In the genomic region with DNA sequence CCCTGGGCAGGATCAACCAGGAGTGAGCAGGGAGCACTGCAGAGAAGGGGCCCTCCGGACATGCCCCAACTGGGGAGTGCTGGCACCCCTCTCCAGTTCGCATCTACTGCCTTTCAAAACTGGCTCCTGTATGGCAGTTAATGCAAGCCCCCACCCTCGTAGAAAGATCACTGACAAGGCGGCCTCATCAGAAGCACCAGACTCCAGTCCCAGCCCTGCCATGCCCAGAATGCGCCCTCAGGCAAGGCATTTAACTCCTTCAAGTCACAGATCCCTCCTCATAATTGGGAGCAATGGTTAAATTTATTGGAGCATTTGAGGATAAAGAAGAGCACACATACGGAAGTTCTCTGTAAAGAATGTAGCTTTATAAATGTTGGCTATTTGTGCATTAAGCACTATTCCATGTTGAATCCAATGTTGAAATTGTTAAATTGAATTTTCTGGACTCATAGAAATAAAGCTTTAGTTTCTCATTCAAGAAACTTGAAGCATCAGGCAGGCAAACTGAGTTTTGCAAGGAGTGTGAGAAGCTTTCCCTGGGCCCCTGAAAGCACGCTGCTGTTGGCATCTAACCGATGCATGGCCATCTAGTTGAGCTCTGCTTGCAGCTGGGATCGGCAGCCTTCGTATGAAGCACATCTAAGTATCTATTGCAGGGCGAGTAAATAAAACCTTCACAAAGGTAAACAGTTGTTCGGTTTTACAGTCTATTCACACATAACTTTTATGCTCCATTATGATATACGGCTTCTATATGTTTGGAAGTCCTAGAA, we compare ENCODE assay signal across 23 cellular contexts.
DNase-seq lines count a peak whose midpoint lies in the region; ATAC-seq and TF ChIP-seq lines count a peak whose summit lies in the region.
"Had no signal": no experiment of that assay in that cellular context is flagged by ENCODE, and none has a peak within 500 bp of the region (broad histone marks: within the 10 kb centered on the region; RNA-seq: fewer than 3 reads in every experiment).

No MANE protein-coding gene starts in this region.

- no peak overlapping the region for H3K4me3 ChIP-seq in LNCaP clone FGC (ENCODE audit: low read depth, low read length)
- H3K4me3 ChIP-seq: prostate gland, sigmoid colon, suprapubic skin had no signal

- no peaks in the 10 kb centered on the region for H3K27me3 Mint-ChIP-seq in neural crest cell (ENCODE audit: low read depth)
- H3K27me3 Mint-ChIP-seq in activated naive CD4-positive, alpha-beta T cell treated with anti-CD3 and anti-CD28 coated beads, Interleukin-2, amount 10 ng/mL, durations not matched to agents 7 days and 5 days: no peaks in the 10 kb centered on the region
- no peaks in the 10 kb centered on the region for H3K27me3 Mint-ChIP-seq in stimulated activated naive CD8-positive, alpha-beta T cell treated with anti-CD3 and anti-CD28 coated beads, Interleukin-15, amount 100 ng/mL, for 72 hours
- H3K27me3 Mint-ChIP-seq: central memory CD8-positive, alpha-beta T cell; IgD-negative memory B cell; memory B cell; stimulated activated memory B cell treated with anti-CD40 and anti-IgM and Interleukin-4, amounts not matched to agents 10 μg/mL and 1 μg/mL and 100 μg/mL, for 72 hours had no signal

- TF ChIP-seq CTCF in LNCaP clone FGC (IDR thresholded peaks at IDR 0.05; ENCODE audit: control insufficient read depth, extremely low read depth, insufficient read depth) (no peak), neural crest cell (conservative IDR thresholded peaks at IDR 0.05) (no peak)

- no peak for ATAC-seq in GM21619 (IDR thresholded peaks at IDR 0.05; ENCODE audit: unreplicated experiment)
- no peak for ATAC-seq in stimulated activated naive CD8-positive, alpha-beta T cell treated with anti-CD3 and anti-CD28 coated beads, Interleukin-15, amount 100 ng/mL, for 72 hours
- ATAC-seq: left cardiac atrium; stimulated activated memory B cell treated with anti-CD40 and anti-IgM and Interleukin-4, amounts not matched to agents 10 μg/mL and 1 μg/mL and 100 μg/mL, for 72 hours had no signal

- H3K36me3 Mint-ChIP-seq in neural crest cell (ENCODE audit: low read depth): no peaks in the 10 kb centered on the region
- no peaks in the 10 kb centered on the region for H3K36me3 Mint-ChIP-seq in activated naive CD4-positive, alpha-beta T cell treated with anti-CD3 and anti-CD28 coated beads, Interleukin-2, amount 10 ng/mL, durations not matched to agents 7 days and 5 days
- H3K36me3 Mint-ChIP-seq: IgD-negative memory B cell; memory B cell; stimulated activated memory B cell treated with anti-CD40 and anti-IgM and Interleukin-4, amounts not matched to agents 10 μg/mL and 1 μg/mL and 100 μg/mL, for 72 hours had no signal

- H3K9me3 Mint-ChIP-seq in neural crest cell: no peaks in the 10 kb centered on the region
- peaks cover 2% of the 10 kb centered on the region for H3K9me3 Mint-ChIP-seq in activated naive CD4-positive, alpha-beta T cell treated with anti-CD3 and anti-CD28 coated beads, Interleukin-2, amount 10 ng/mL, durations not matched to agents 7 days and 5 days
- H3K9me3 Mint-ChIP-seq in stimulated activated naive CD8-positive, alpha-beta T cell treated with anti-CD3 and anti-CD28 coated beads, Interleukin-15, amount 100 ng/mL, for 72 hours: peaks cover 0 to 8% of the 10 kb centered on the region in 2 donors
- H3K9me3 Mint-ChIP-seq: activated B cell treated with CpG ODN at 0.5 μM for 24 hours had no signal

- H3K4me1 Mint-ChIP-seq in neural crest cell: peaks cover 22% of the 10 kb centered on the region
- H3K4me1 Mint-ChIP-seq in activated naive CD4-positive, alpha-beta T cell treated with anti-CD3 and anti-CD28 coated beads, Interleukin-2, amount 10 ng/mL, durations not matched to agents 7 days and 5 days: no peaks in the 10 kb centered on the region
- no peaks in the 10 kb centered on the region for H3K4me1 Mint-ChIP-seq in stimulated activated naive CD8-positive, alpha-beta T cell treated with anti-CD3 and anti-CD28 coated beads, Interleukin-15, amount 100 ng/mL, for 72 hours
- H3K4me1 Mint-ChIP-seq: activated B cell treated with CpG ODN at 0.5 μM for 24 hours; central memory CD8-positive, alpha-beta T cell; IgD-negative memory B cell; memory B cell; stimulated activated memory B cell treated with anti-CD40 and anti-IgM and Interleukin-4, amounts not matched to agents 10 μg/mL and 1 μg/mL and 100 μg/mL, for 72 hours had no signal

- H3K27ac Mint-ChIP-seq in neural crest cell (ENCODE audit: unreplicated experiment): peak overlapping the region; percentile 64
- no peak overlapping the region for H3K27ac Mint-ChIP-seq in activated naive CD4-positive, alpha-beta T cell treated with anti-CD3 and anti-CD28 coated beads, Interleukin-2, amount 10 ng/mL, durations not matched to agents 7 days and 5 days
- no peak overlapping the region for H3K27ac Mint-ChIP-seq in stimulated activated naive CD8-positive, alpha-beta T cell treated with anti-CD3 and anti-CD28 coated beads, Interleukin-15, amount 100 ng/mL, for 72 hours
- H3K27ac Mint-ChIP-seq: activated B cell treated with CpG ODN at 0.5 μM for 24 hours; IgD-negative memory B cell; memory B cell; stimulated activated memory B cell treated with anti-CD40 and anti-IgM and Interleukin-4, amounts not matched to agents 10 μg/mL and 1 μg/mL and 100 μg/mL, for 72 hours had no signal

- DNase-seq in DMS153 treated with DMSO at 0.1 percent for 48 hours (lab: John Stamatoyannopoulos, UW; ENCODE audit: unreplicated experiment) (peak; percentile 97), DMS153 (lab: John Stamatoyannopoulos, UW) (no peak), LNCaP clone FGC (ENCODE audit: low read depth) (peak; percentile 71), NCI-H748 treated with DMSO at 0.1 percent for 48 hours (lab: John Stamatoyannopoulos, UW) (peak; percentile 52), neural crest cell (ENCODE audit: low read depth, low spot score) (no peak)
- no peak for DNase-seq in activated naive CD4-positive, alpha-beta T cell treated with anti-CD3 and anti-CD28 coated beads, Interleukin-2, amount 10 ng/mL, durations not matched to agents 7 days and 5 days
- DNase-seq in stimulated activated naive CD8-positive, alpha-beta T cell treated with anti-CD3 and anti-CD28 coated beads, Interleukin-15, amount 100 ng/mL, for 72 hours: no peak
- DNase-seq: activated B cell treated with CpG ODN at 0.5 μM for 24 hours; activated CD4-positive, alpha-beta T cell treated with anti-CD3 and anti-CD28 coated beads, Interleukin-2, amount 50 U/mL, for 1 hour; activated T-cell treated with anti-CD3 and anti-CD28 coated beads, Interleukin-2, amount 50 U/mL, for 48 hours; left cardiac atrium; NCI-H1105 treated with DMSO at 0.1 percent for 48 hours; NCI-H2171; sigmoid colon; stimulated activated CD4-positive, alpha-beta T cell treated with anti-CD3 and anti-CD28 coated beads, Interleukin-4, amount 100 ng/mL, for 4 hours; T-helper 9 cell had no signal

- CTCF ChIA-PET in activated naive CD4-positive, alpha-beta T cell treated with anti-CD3 and anti-CD28 coated beads, Interleukin-2, amount 10 ng/mL, durations not matched to agents 7 days and 5 days (lab: Charles Lee): no interaction called here

- no peak overlapping the region for H3K4me3 Mint-ChIP-seq in neural crest cell
- no peak overlapping the region for H3K4me3 Mint-ChIP-seq in activated naive CD4-positive, alpha-beta T cell treated with anti-CD3 and anti-CD28 coated beads, Interleukin-2, amount 10 ng/mL, durations not matched to agents 7 days and 5 days
- H3K4me3 Mint-ChIP-seq in stimulated activated naive CD8-positive, alpha-beta T cell treated with anti-CD3 and anti-CD28 coated beads, Interleukin-15, amount 100 ng/mL, for 72 hours: no peak overlapping the region
- H3K4me3 Mint-ChIP-seq: activated B cell treated with CpG ODN at 0.5 μM for 24 hours; central memory CD8-positive, alpha-beta T cell; IgD-negative memory B cell; memory B cell; stimulated activated memory B cell treated with anti-CD40 and anti-IgM and Interleukin-4, amounts not matched to agents 10 μg/mL and 1 μg/mL and 100 μg/mL, for 72 hours had no signal

Comparison
In these comparisons a context has a peak if more than half of its experiments do, and no peak if none do; other contexts are left out.
1. DNase-seq: peak in DMS153 treated with DMSO at 0.1 percent for 48 hours (single experiment), LNCaP clone FGC (single experiment) and NCI-H748 treated with DMSO at 0.1 percent for 48 hours (single experiment); none in DMS153 (single experiment), neural crest cell (single experiment), activated naive CD4-positive, alpha-beta T cell treated with anti-CD3 and anti-CD28 coated beads, Interleukin-2, amount 10 ng/mL, durations not matched to agents 7 days and 5 days (single experiment) and stimulated activated naive CD8-positive, alpha-beta T cell treated with anti-CD3 and anti-CD28 coated beads, Interleukin-15, amount 100 ng/mL, for 72 hours (0 of 2).